ENCODE assay signal across 15 cellular contexts in genomic region chr20:34375977-34376430, GRCh38. TPM values are rescaled to one million over a fixed set of nuclear protein-coding genes. Genes with fewer than 3 reads are reported as not detected.
DNase-seq lines count a peak whose midpoint lies in the region; ATAC-seq, FAIRE-seq and TF ChIP-seq lines count a peak whose summit lies in the region.
"Had no signal": no experiment of that assay in that cellular context is flagged by ENCODE, and none has a peak within 500 bp of the region (broad histone marks: within the 10 kb centered on the region; RNA-seq: fewer than 3 reads in every experiment).

No MANE protein-coding gene starts in this region.

- peaks cover 6% of the 10 kb centered on the region for H3K79me2 ChIP-seq in GM12878 (ENCODE audit: control insufficient read depth, insufficient read depth, low read length)

- peak overlapping the region; percentile 30; the same call in 1 of the 2 replicates for H3K4me2 ChIP-seq in GM12878 (ENCODE audit: control insufficient read depth, insufficient read depth)

- H3K27ac Mint-ChIP-seq in activated CD4-positive, alpha-beta memory T cell treated with anti-CD3 and anti-CD28 coated beads for 36 hours, result no peak overlapping the region
- H3K27ac Mint-ChIP-seq in stimulated activated naive CD8-positive, alpha-beta T cell treated with anti-CD3 and anti-CD28 coated beads, Interleukin-15, amount 100 ng/mL, for 72 hours, result no peak overlapping the region
- H3K27ac Mint-ChIP-seq in activated CD4-positive, alpha-beta T cell treated with anti-CD3 and anti-CD28 coated beads for 36 hours, result no peak overlapping the region

- no peaks in the 10 kb centered on the region for H3K27me3 Mint-ChIP-seq in activated CD4-positive, alpha-beta memory T cell treated with anti-CD3 and anti-CD28 coated beads for 36 hours
- no peaks in the 10 kb centered on the region for H3K27me3 Mint-ChIP-seq in stimulated activated naive CD8-positive, alpha-beta T cell treated with anti-CD3 and anti-CD28 coated beads, Interleukin-15, amount 100 ng/mL, for 72 hours
- no peaks in the 10 kb centered on the region for H3K27me3 Mint-ChIP-seq in activated CD4-positive, alpha-beta T cell treated with anti-CD3 and anti-CD28 coated beads for 36 hours

- POLR2A ChIA-PET in GM12878 (lab: Charles Lee), result no interaction called here
- POLR2A ChIA-PET in activated CD4-positive, alpha-beta memory T cell treated with anti-CD3 and anti-CD28 coated beads for 36 hours (lab: Charles Lee), result interaction anchor here (1.2 kb wide), 1 partner anchor 13 kb away, joined by 6 read pairs; the partner anchor contains the start of gene ITCH
- POLR2A ChIA-PET in activated CD4-positive, alpha-beta T cell treated with anti-CD3 and anti-CD28 coated beads for 36 hours (lab: Charles Lee), result interaction anchor here (1.0 kb wide), 1 partner anchor 13 kb away, joined by 3 read pairs; the partner anchor contains the start of gene ITCH

- WGBS in GM12878 (ENCODE audit: insufficient coverage, insufficient replicate concordance, low lambda C conversion rate, missing lambda C conversion rate), result 88% methylated on average over 5 of the region's 5 CpGs
- 81% methylated on average over 5 of the region's 5 CpGs for WGBS in suprapubic skin

- H3K27ac ChIP-seq in GM12878 (ENCODE audit: control insufficient read depth, insufficient read depth) (no peak overlapping the region), suprapubic skin (no peak overlapping the region)
- H3K27ac ChIP-seq: neutrophil, SJSA1, testis had no signal

- TF ChIP-seq CTCF in LNCaP clone FGC (IDR thresholded peaks at IDR 0.05; ENCODE audit: control insufficient read depth, extremely low read depth, insufficient read depth) (no peak), GM12878 (IDR thresholded peaks at IDR 0.05 in 2 of 3, conservative IDR thresholded peaks at IDR 0.05 in 1 of 3; ENCODE audit: control insufficient read depth in 2 of 3, extremely low read depth in 1 of 3, insufficient read depth in 1 of 3, low read depth in 3 of 3, low read length in 3 of 3) (no peak), suprapubic skin (IDR thresholded peaks at IDR 0.05) (no peak)

- peaks cover 24% of the 10 kb centered on the region for H3K4me1 Mint-ChIP-seq in activated CD4-positive, alpha-beta memory T cell treated with anti-CD3 and anti-CD28 coated beads for 36 hours (ENCODE audit: low read depth)
- H3K4me1 Mint-ChIP-seq in stimulated activated naive CD8-positive, alpha-beta T cell treated with anti-CD3 and anti-CD28 coated beads, Interleukin-15, amount 100 ng/mL, for 72 hours, result peaks cover 29% of the 10 kb centered on the region
- H3K4me1 Mint-ChIP-seq in activated CD4-positive, alpha-beta T cell treated with anti-CD3 and anti-CD28 coated beads for 36 hours, result peaks cover 23% of the 10 kb centered on the region
- H3K4me1 Mint-ChIP-seq: H9 had no signal

- H3K9me3 Mint-ChIP-seq in activated CD4-positive, alpha-beta memory T cell treated with anti-CD3 and anti-CD28 coated beads for 36 hours, result no peaks in the 10 kb centered on the region
- H3K9me3 Mint-ChIP-seq in stimulated activated naive CD8-positive, alpha-beta T cell treated with anti-CD3 and anti-CD28 coated beads, Interleukin-15, amount 100 ng/mL, for 72 hours, result no peaks in the 10 kb centered on the region
- no peaks in the 10 kb centered on the region for H3K9me3 Mint-ChIP-seq in activated CD4-positive, alpha-beta T cell treated with anti-CD3 and anti-CD28 coated beads for 36 hours (ENCODE audit: low read depth)
- H3K9me3 Mint-ChIP-seq: activated naive CD4-positive, alpha-beta T cell treated with anti-CD3 and anti-CD28 coated beads, Interleukin-2, amount 50 U/mL, for 72 hours; H9 had no signal

- H3K4me3 ChIP-seq in LNCaP clone FGC (ENCODE audit: low read depth, low read length) (no peak overlapping the region), GM12878 (no peak overlapping the region), suprapubic skin (no peak overlapping the region)
- H3K4me3 ChIP-seq: SJSA1, testis had no signal

- TF ChIP-seq EP300 in GM12878 (IDR thresholded peaks at IDR 0.05; ENCODE audit: borderline replicate concordance in 1 of 2, control insufficient read depth in 1 of 2, low read depth in 2 of 2, low read length in 2 of 2), result no peak
- no peak for TF ChIP-seq EP300 in suprapubic skin (IDR thresholded peaks at IDR 0.05)

- H4K20me1 ChIP-seq in GM12878 (ENCODE audit: control insufficient read depth, insufficient read depth), result peaks cover 4% of the 10 kb centered on the region

- TF ChIP-seq RAD21 in GM12878 (IDR thresholded peaks at IDR 0.05; ENCODE audit: insufficient read depth, low read depth, low read length), result no peak

- no peak overlapping the region for H3K9ac ChIP-seq in GM12878 (ENCODE audit: control insufficient read depth, insufficient read depth, low read length)

- H3K36me3 ChIP-seq in GM12878 (ENCODE audit: control insufficient read depth in 2 of 2, insufficient read depth in 2 of 2, low read length in 1 of 2) (peaks cover 0 to 2% of the 10 kb centered on the region in 2 experiments; a peak in 1 of 4 replicates), suprapubic skin (peaks cover 14% of the 10 kb centered on the region)

- TF ChIP-seq POLR2A in GM12878 (IDR thresholded peaks at IDR 0.05; ENCODE audit: low read depth, low read length) (no peak), suprapubic skin (IDR thresholded peaks at IDR 0.05) (no peak)

- no peak overlapping the region for H3K4me3 Mint-ChIP-seq in activated CD4-positive, alpha-beta memory T cell treated with anti-CD3 and anti-CD28 coated beads for 36 hours
- H3K4me3 Mint-ChIP-seq in stimulated activated naive CD8-positive, alpha-beta T cell treated with anti-CD3 and anti-CD28 coated beads, Interleukin-15, amount 100 ng/mL, for 72 hours, result no peak overlapping the region
- no peak overlapping the region for H3K4me3 Mint-ChIP-seq in activated CD4-positive, alpha-beta T cell treated with anti-CD3 and anti-CD28 coated beads for 36 hours
- H3K4me3 Mint-ChIP-seq: H9 had no signal

- peak; percentile 23; the same call in 2 of the 3 replicates for ATAC-seq in GM12878
- no peak for ATAC-seq in stimulated activated naive CD8-positive, alpha-beta T cell treated with anti-CD3 and anti-CD28 coated beads, Interleukin-15, amount 100 ng/mL, for 72 hours
- ATAC-seq in activated CD4-positive, alpha-beta T cell treated with anti-CD3 and anti-CD28 coated beads for 36 hours, result no peak

- H2AFZ ChIP-seq in GM12878 (ENCODE audit: control insufficient read depth, low read depth, low read length), result no peak overlapping the region

- in situ Hi-C loops in GM12878 (cut with MboI), result no loop called here

- CTCF ChIA-PET in GM12878 (lab: Yijun Ruan, JAX), result interaction anchor here (0.5 to 2.8 kb wide), 4 partner anchors 25 to 260 kb away, joined by 3 to 10 read pairs (median 4); no protein-coding TSS in a partner anchor
- CTCF ChIA-PET in activated CD4-positive, alpha-beta memory T cell treated with anti-CD3 and anti-CD28 coated beads for 36 hours (lab: Charles Lee), result no interaction called here
- CTCF ChIA-PET in activated CD4-positive, alpha-beta T cell treated with anti-CD3 and anti-CD28 coated beads for 36 hours (lab: Charles Lee), result interaction anchor here (1.0 kb wide), 1 partner anchor 62 kb away, joined by 3 read pairs; no protein-coding TSS in a partner anchor

- no peak for FAIRE-seq in GM12878 (lab: Jason Lieb, UNC)

- H3K36me3 Mint-ChIP-seq in activated CD4-positive, alpha-beta memory T cell treated with anti-CD3 and anti-CD28 coated beads for 36 hours, result peaks cover 16% of the 10 kb centered on the region
- peaks cover 30% of the 10 kb centered on the region for H3K36me3 Mint-ChIP-seq in activated CD4-positive, alpha-beta T cell treated with anti-CD3 and anti-CD28 coated beads for 36 hours (ENCODE audit: low read depth)

- DNase-seq in DMS79 (lab: John Stamatoyannopoulos, UW) (peak; percentile 80), LNCaP clone FGC (ENCODE audit: low read depth) (peak; percentile 13), GM12878 (ENCODE audit: low read depth, low spot score) (no peak), mesenteric fat pad (ENCODE audit: low spot score) (peak; percentile 26), suprapubic skin (ENCODE audit: low spot score in 2 of 2) (no peak)
- no peak for DNase-seq in activated CD4-positive, alpha-beta memory T cell treated with anti-CD3 and anti-CD28 coated beads for 36 hours
- DNase-seq in stimulated activated naive CD8-positive, alpha-beta T cell treated with anti-CD3 and anti-CD28 coated beads, Interleukin-15, amount 100 ng/mL, for 72 hours, result no peak
- DNase-seq in activated CD4-positive, alpha-beta T cell treated with anti-CD3 and anti-CD28 coated beads for 36 hours, result no peak
- DNase-seq: GDM1, H9, NCI-H82, testis had no signal

- H3K9me3 ChIP-seq in GM12878 (replicated peaks; ENCODE audit: control insufficient read depth, insufficient read depth, low read length), result no peaks in the 10 kb centered on the region
- no peaks in the 10 kb centered on the region for H3K9me3 ChIP-seq in suprapubic skin
- H3K9me3 ChIP-seq: neutrophil, SJSA1, testis had no signal

- no TSS peak for BruUV-seq in GM12878 (replicated peaks; lab: Mats Ljungman, UMichigan)

- intact Hi-C loops in GM12878 (cut with micrococcal nuclease; ENCODE audit: unreplicated experiment), result loop anchor here (5.0 kb wide), 1 partner anchor 39 kb away; no protein-coding TSS in a partner anchor
- intact Hi-C loops in activated CD4-positive, alpha-beta memory T cell treated with anti-CD3 and anti-CD28 coated beads for 36 hours (cut with micrococcal nuclease), result no loop called here
- intact Hi-C loops in activated CD4-positive, alpha-beta T cell treated with anti-CD3 and anti-CD28 coated beads for 36 hours (cut with DNase I, micrococcal nuclease), result no loop called here

- SMC1A ChIA-PET in GM12878 (lab: Charles Lee; ENCODE audit: uncharacterized antibody, unreplicated experiment), result interaction anchor here (0.5 to 2.1 kb wide), 3 partner anchors 9 to 232 kb away, joined by 4 to 10 read pairs (median 4); partner anchors contain the start of gene ITCH

- peaks cover 15% of the 10 kb centered on the region for H3K4me1 ChIP-seq in GM12878 (ENCODE audit: control insufficient read depth, insufficient read depth, low read length)
- peaks cover 5% of the 10 kb centered on the region for H3K4me1 ChIP-seq in suprapubic skin
- H3K4me1 ChIP-seq: SJSA1 had no signal

- RAD21 ChIA-PET in GM12878 (lab: Charles Lee; ENCODE audit: unreplicated experiment), result interaction anchor here (1.0 to 2.0 kb wide), 2 partner anchors 37 to 63 kb away, joined by 4 to 9 read pairs; no protein-coding TSS in a partner anchor

- H3K27me3 ChIP-seq in GM12878 (replicated peaks in 1 of 2; ENCODE audit: control insufficient read depth in 2 of 2, insufficient read depth in 2 of 2, low read length in 1 of 2) (no peaks in the 10 kb centered on the region), suprapubic skin (no peaks in the 10 kb centered on the region)
- H3K27me3 ChIP-seq: neutrophil, SJSA1, testis had no signal

RNA-seq across cellular contexts. Expression of gene ITCH, which starts 12.9 kb away (rescaled TPM):
- 80.0 and 100 TPM in 2 replicates for total RNA-seq in GM12878 (2013; cell fraction: nucleolus; rRNA removed)
- total RNA-seq in GM12878 (2014; rRNA removed) (27.0 and 31.6 TPM in 2 replicates), GM12878 (2014; rRNA removed; fragmentation: Illumina TruSeq; extraction: Trizol) (42.7 and 46.1 TPM in 2 replicates), GM12878 (2021) (35.1 and 35.7 TPM in 2 replicates), mesenteric fat pad (68.2 TPM), suprapubic skin (10 to 100 TPM; 37.4 to 48.4 (median 43.4) TPM)
- polyA plus RNA-seq in GM12878 (2011; ENCODE audit: low read depth), result 10.0 TPM
- polyA plus RNA-seq in GM12878 (2011; rRNA removed) (14.1 and 20.4 TPM in 2 replicates), GM12878 (2014; fragmentation: Illumina TruSeq; extraction: Trizol) (27.7 and 32.8 TPM in 2 replicates), GM12878 (2014; fragmentation: Nextera tagmentation; extraction: Ambion mirVana) (1 to 10 TPM; 7.5 to 8.2 TPM), GM12878 (2014; rRNA removed) (11.9 and 15.7 TPM in 2 replicates), GM12878 (2016; fragmentation: Nextera tagmentation; extraction: Ambion mirVana) (10 to 100 TPM; 18.6 to 24.4 TPM)
- polyA plus RNA-seq in GM12878 (2011; cell fraction: cytosol; rRNA removed), result 5.6 and 8.3 TPM in 2 replicates
- polyA plus RNA-seq in GM12878 (2011; cell fraction: nucleus; rRNA removed), result 6.8 and 9.4 TPM in 2 replicates
- polyA plus RNA-seq in GM12878 (2012), result 12.9 and 15.3 TPM in 2 replicates
- 14.8 and 33.3 TPM in 2 replicates for polyA minus RNA-seq in GM12878 (2011; rRNA and poly(A)+ RNA removed)
- 11.1 and 12.4 TPM in 2 replicates for polyA minus RNA-seq in GM12878 (2011; cell fraction: cytosol; rRNA and poly(A)+ RNA removed)
- 9.2 and 29.9 TPM in 2 replicates for polyA minus RNA-seq in GM12878 (2011; cell fraction: nucleus; rRNA and poly(A)+ RNA removed)
- total RNA-seq in activated CD4-positive, alpha-beta memory T cell treated with anti-CD3 and anti-CD28 coated beads for 36 hours, result 10 to 100 TPM; 42.3 to 45.2 TPM
- 10 to 100 TPM; 41.4 to 43.5 TPM for total RNA-seq in activated CD4-positive, alpha-beta T cell treated with anti-CD3 and anti-CD28 coated beads for 36 hours

Comparison
In these comparisons a context has a peak if more than half of its experiments do, and no peak if none do; other contexts are left out.
1. DNase-seq: peak in DMS79 (single experiment), LNCaP clone FGC (single experiment) and mesenteric fat pad (single experiment); none in GM12878 (single experiment), suprapubic skin (0 of 2), activated CD4-positive, alpha-beta memory T cell treated with anti-CD3 and anti-CD28 coated beads for 36 hours (single experiment), stimulated activated naive CD8-positive, alpha-beta T cell treated with anti-CD3 and anti-CD28 coated beads, Interleukin-15, amount 100 ng/mL, for 72 hours (0 of 2) and activated CD4-positive, alpha-beta T cell treated with anti-CD3 and anti-CD28 coated beads for 36 hours (single experiment).